In the genomic region with DNA sequence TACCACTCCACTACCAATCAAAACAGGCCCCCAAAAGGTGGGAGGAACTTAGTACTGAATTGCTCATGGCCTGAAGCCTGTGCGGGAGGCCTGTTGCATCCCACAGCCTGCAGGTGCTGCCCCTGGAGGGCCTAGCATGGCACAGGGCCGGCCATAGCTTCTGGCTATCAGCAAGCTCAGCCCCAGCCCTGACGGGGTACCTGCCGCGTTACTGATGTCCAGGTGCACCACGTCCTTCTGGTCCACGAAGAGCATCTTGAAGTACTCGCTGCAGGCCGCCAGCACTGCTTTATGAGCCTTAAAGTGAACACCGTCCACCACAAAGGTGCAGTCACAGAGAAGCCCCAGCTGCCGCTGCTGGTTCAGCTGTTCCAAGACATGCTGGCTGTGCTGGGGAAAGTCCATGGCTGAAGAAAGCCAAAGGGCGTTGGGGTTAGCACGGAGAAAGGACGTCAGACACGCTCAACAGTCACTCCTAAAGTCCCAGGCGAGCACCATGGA, we compare ENCODE assay signal across 1 cellular context.
TF ChIP-seq lines count a peak whose summit lies in the region.

No MANE protein-coding gene starts in this region.

TF ChIP-seq in H1, 55 proteins besides CTCF, POLR2A, EP300 and RAD21:
- TF ChIP-seq HDAC6 (IDR thresholded peaks at IDR 0.05; ENCODE audit: low read depth, low read length) (no peak), SIX5 (IDR thresholded peaks at IDR 0.05; ENCODE audit: low read depth, low read length) (no peak), POLR2AphosphoS5 (IDR thresholded peaks at IDR 0.05; ENCODE audit: low read depth, low read length) (no peak), YY1 (IDR thresholded peaks at IDR 0.05; ENCODE audit: low read depth, low read length) (no peak), SUZ12 (IDR thresholded peaks at IDR 0.05; ENCODE audit: low read length) (no peak), CEBPB (IDR thresholded peaks at IDR 0.05; ENCODE audit: low read depth, low read length) (no peak), RXRA (IDR thresholded peaks at IDR 0.05; ENCODE audit: insufficient read depth, low read depth, low read length) (no peak), POU5F1 (IDR thresholded peaks at IDR 0.05; ENCODE audit: low read depth, low read length) (no peak), BCL11A (IDR thresholded peaks at IDR 0.05; ENCODE audit: low read depth in 2 of 2, low read length in 2 of 2) (no peak), SAP30 (IDR thresholded peaks at IDR 0.05; ENCODE audit: insufficient read depth, insufficient replicate concordance, low read length) (no peak), GTF2F1 (IDR thresholded peaks at IDR 0.05; ENCODE audit: borderline replicate concordance, low read depth, low read length) (no peak), RNF2 (IDR thresholded peaks at IDR 0.05; ENCODE audit: borderline replicate concordance, low read depth, low read length, missing control alignments, poor library complexity, severe bottlenecking) (no peak)
